1 cellular context compared by ENCODE assay signal in genomic region chr18:67243799-67244587, GRCh38.
TF ChIP-seq lines count a peak whose summit lies in the region.

No MANE protein-coding gene starts in this region.

TF ChIP-seq in H1, 55 proteins besides CTCF, POLR2A, EP300 and RAD21 (continued from another document):
- no peak for TF ChIP-seq CHD7 (IDR thresholded peaks at IDR 0.05; ENCODE audit: insufficient replicate concordance, low read length)
- no peak for TF ChIP-seq SRF (IDR thresholded peaks at IDR 0.05; ENCODE audit: low read depth, low read length)
- TF ChIP-seq TCF12 (IDR thresholded peaks at IDR 0.05; ENCODE audit: low read depth, low read length): no peak
- TF ChIP-seq SAP30 (IDR thresholded peaks at IDR 0.05; ENCODE audit: insufficient read depth, insufficient replicate concordance, low read length): no peak
- no peak for TF ChIP-seq BCL11A (IDR thresholded peaks at IDR 0.05; ENCODE audit: low read depth in 2 of 2, low read length in 2 of 2)
TF ChIP-seq in H1: peak in this region for 0.
